ENCODE assay signal across 9 cellular contexts in the genomic region with DNA sequence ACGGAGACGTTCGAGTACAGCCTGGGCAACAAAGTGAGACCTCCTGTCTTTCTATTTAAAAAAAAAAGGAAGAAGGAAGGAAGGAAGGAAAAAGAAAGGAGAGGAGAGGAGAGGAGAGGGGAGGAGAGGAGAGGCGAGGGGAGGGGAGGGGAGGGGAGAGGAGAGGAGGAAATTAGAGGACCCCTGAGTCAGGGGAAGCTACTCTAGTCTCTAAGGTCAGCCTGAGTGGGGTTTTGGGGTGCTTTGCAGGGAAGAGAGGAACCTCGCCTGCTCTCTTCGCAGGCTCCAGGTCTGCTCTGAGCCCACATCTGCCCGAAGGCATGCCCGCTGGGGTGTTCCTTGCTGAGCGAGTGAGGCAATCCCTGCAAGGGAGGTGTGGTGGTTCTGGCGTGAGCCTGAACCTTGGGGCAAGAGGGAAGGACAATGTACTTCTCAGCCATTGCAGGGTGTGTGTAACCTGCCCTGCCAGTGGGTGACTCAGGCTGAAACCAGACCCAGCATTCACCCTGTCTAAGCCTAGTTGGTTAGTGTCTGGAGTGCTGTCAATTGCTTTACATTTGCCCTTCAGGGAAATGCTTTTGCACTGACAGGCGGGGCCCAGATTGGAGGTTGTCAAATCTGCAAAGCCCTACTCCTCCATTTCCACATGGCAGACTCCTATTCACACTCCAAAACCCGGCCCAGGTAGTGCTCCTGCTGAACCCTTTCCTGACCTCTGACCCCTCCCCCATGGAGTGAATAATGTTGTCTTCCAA. TPM values are rescaled to one million over a fixed set of nuclear protein-coding genes. Genes with fewer than 3 reads are reported as not detected.
DNase-seq lines count a peak whose midpoint lies in the region; ATAC-seq and TF ChIP-seq lines count a peak whose summit lies in the region.
"Had no signal": no experiment of that assay in that cellular context is flagged by ENCODE, and none has a peak within 500 bp of the region (broad histone marks: within the 10 kb centered on the region; RNA-seq: fewer than 3 reads in every experiment).

No MANE protein-coding gene starts in this region.

- intact Hi-C loops in spleen (cut with DNase I; ENCODE audit: low total_unique reads) = no loop called here

- H3K4me3 ChIP-seq in neural progenitor cell (no peak overlapping the region), spleen (no peak overlapping the region)

- peaks cover 33% of the 10 kb centered on the region for H3K27me3 Mint-ChIP-seq in HFFc6 (ENCODE audit: insufficient read depth)
- peaks cover 3% of the 10 kb centered on the region for H3K27me3 Mint-ChIP-seq in neural progenitor cell (ENCODE audit: insufficient read depth, low read depth)

- no peak overlapping the region for H3K4me2 ChIP-seq in neural progenitor cell

- 59 to 81% (median 74%) methylated on average over 10 to 12 of the region's 12 CpGs for WGBS in spleen, 5 donors

- H3K9me3 Mint-ChIP-seq in HFFc6 (no peaks in the 10 kb centered on the region), neural progenitor cell (no peaks in the 10 kb centered on the region)

- no peak overlapping the region for H2AFZ ChIP-seq in neural progenitor cell (replicated peaks)

- H3K36me3 Mint-ChIP-seq in HFFc6 (ENCODE audit: low read depth) = no peaks in the 10 kb centered on the region
- no peaks in the 10 kb centered on the region for H3K36me3 Mint-ChIP-seq in neural progenitor cell

- no peak overlapping the region for H3K27ac ChIP-seq in neural progenitor cell
- H3K27ac ChIP-seq in spleen = peak overlapping the region in 1 of 8 donors; percentile 20

- TF ChIP-seq CTCF in HFFc6 (IDR thresholded peaks at IDR 0.05) = no peak
- no peak for TF ChIP-seq CTCF in neural progenitor cell (IDR thresholded peaks at IDR 0.05)
- TF ChIP-seq CTCF in spleen (IDR thresholded peaks at IDR 0.05 in 8 of 11, conservative IDR thresholded peaks at IDR 0.05 in 3 of 11) = no peak

- H4K20me1 ChIP-seq in neural progenitor cell (ENCODE audit: low read depth) = no peaks in the 10 kb centered on the region

- H3K9ac ChIP-seq in neural progenitor cell = no peak overlapping the region

- H3F3A ChIP-seq in neural progenitor cell (ENCODE audit: low read depth) = no peaks in the 10 kb centered on the region

- H3K4me3 Mint-ChIP-seq in HFFc6 (no peak overlapping the region), neural progenitor cell (no peak overlapping the region)

- H3K4me1 Mint-ChIP-seq in HFFc6 (ENCODE audit: low read depth) (peaks cover 10% of the 10 kb centered on the region), neural progenitor cell (peaks cover 5% of the 10 kb centered on the region)

- H3K27me3 ChIP-seq in neural progenitor cell = no peaks in the 10 kb centered on the region
- peaks cover 0 to 52% (median 0%) of the 10 kb centered on the region in 7 donors for H3K27me3 ChIP-seq in spleen (replicated peaks in 1 of 7)

- H3K4me1 ChIP-seq in neural progenitor cell = no peaks in the 10 kb centered on the region
- H3K4me1 ChIP-seq in spleen = peaks cover 0 to 65% (median 16%) of the 10 kb centered on the region in 6 donors

- no peak for TF ChIP-seq POLR2A in spleen (IDR thresholded peaks at IDR 0.05)

- ATAC-seq in SK-N-SH treated with all-trans-retinoic acid at 6 μM for 48 hours (peak; percentile 92), HG03159 (IDR thresholded peaks at IDR 0.05; ENCODE audit: unreplicated experiment) (no peak)

- H3K9me3 ChIP-seq in neural progenitor cell (ENCODE audit: low read depth) = no peaks in the 10 kb centered on the region
- no peaks in the 10 kb centered on the region for H3K9me3 ChIP-seq in spleen

- H3K79me2 ChIP-seq in neural progenitor cell (ENCODE audit: low read depth) = no peaks in the 10 kb centered on the region

- H3K36me3 ChIP-seq in neural progenitor cell (no peaks in the 10 kb centered on the region), spleen (no peaks in the 10 kb centered on the region)

- peak; percentile 91 to 94 for DNase-seq in AML-193 (lab: John Stamatoyannopoulos, UW)
- DNase-seq in HFFc6 = peak; percentile 55
- DNase-seq in iPS-NIHi11 (ENCODE audit: low spot score) = peak; percentile 69
- no peak for DNase-seq in neural progenitor cell (ENCODE audit: low spot score)
- no peak for DNase-seq in spleen
- no peak for DNase-seq in NCI-H526 treated with DMSO at 0.1 percent for 48 hours (lab: John Stamatoyannopoulos, UW)
- DNase-seq: RPMI8226 had no signal

- H3K27ac Mint-ChIP-seq in HFFc6 = no peak overlapping the region
- no peak overlapping the region for H3K27ac Mint-ChIP-seq in neural progenitor cell

TF ChIP-seq in SK-N-SH treated with all-trans-retinoic acid at 6 μM for 48 hours, 23 proteins besides CTCF, POLR2A, EP300 and RAD21:
- peak; percentile 99 for TF ChIP-seq ZFP3 (CRISPR knock-in tag; IDR thresholded peaks at IDR 0.05)
- TF ChIP-seq ESRRG (CRISPR knock-in tag; IDR thresholded peaks at IDR 0.05) = no peak
TF ChIP-seq in SK-N-SH treated with all-trans-retinoic acid at 6 μM for 48 hours: peak in this region for 1.

RNA-seq across cellular contexts. Expression of gene MMP9, which starts 15.3 kb away (rescaled TPM):
- not detected for total RNA-seq in HFFc6 (2021; fragmentation: NEBNext Ultra II Directional; extraction: Animal tissue kit (Norgen Biotek cat#: 25700))
- total RNA-seq in neural progenitor cell (ENCODE audit: low replicate concordance) (0.15 TPM in 1 of 2 replicates, not detected in the other), spleen (100 to 1,000 TPM in 5 of 7 donors, 10 to 100 TPM in 2; 75.2 to 295 (median 168) TPM)
- polyA plus RNA-seq in spleen = 10 to 100 TPM; 33.3 to 49.7 (median 37.1) TPM

RNA-seq across cellular contexts. Expression of gene ZNF335, which starts 21.4 kb away (rescaled TPM):
- total RNA-seq in HFFc6 (2021; fragmentation: NEBNext Ultra II Directional; extraction: Animal tissue kit (Norgen Biotek cat#: 25700)) = 10 to 100 TPM; 13.1 to 14.6 (median 13.5) TPM
- 7.2 and 17.4 TPM in 2 replicates for total RNA-seq in neural progenitor cell (ENCODE audit: low replicate concordance)
- total RNA-seq in spleen = 10 to 100 TPM; 25.9 to 46.3 (median 33.8) TPM
- 10 to 100 TPM in 2 of 3 donors, 1 to 10 TPM in 1; 8.2 to 17.9 (median 17.8) TPM for polyA plus RNA-seq in spleen

RNA-seq across cellular contexts. Expression of gene SLC12A5, which starts 35.6 kb away (rescaled TPM):
- under 1 TPM in 5 of 6 experiments, not detected in 1; 0.18 to 0.82 (median 0.52) TPM for total RNA-seq in HFFc6 (2021; fragmentation: NEBNext Ultra II Directional; extraction: Animal tissue kit (Norgen Biotek cat#: 25700))
- total RNA-seq in neural progenitor cell (ENCODE audit: low replicate concordance) (0.37 and 0.77 TPM in 2 replicates), spleen (1 to 10 TPM in 5 of 7 donors, under 1 TPM in 2; 0.20 to 4.0 (median 2.5) TPM)
- 1 to 10 TPM; 1.8 to 8.7 (median 4.1) TPM for polyA plus RNA-seq in spleen

RNA-seq across cellular contexts. Expression of gene PCIF1, which starts 58.9 kb away (rescaled TPM):
- 10 to 100 TPM; 14.8 to 23.1 (median 19.5) TPM for total RNA-seq in HFFc6 (2021; fragmentation: NEBNext Ultra II Directional; extraction: Animal tissue kit (Norgen Biotek cat#: 25700))
- 9.5 and 24.5 TPM in 2 replicates for total RNA-seq in neural progenitor cell (ENCODE audit: low replicate concordance)
- total RNA-seq in spleen = 10 to 100 TPM; 41.2 to 61.9 (median 52.4) TPM
- polyA plus RNA-seq in spleen = 10 to 100 TPM; 25.1 to 33.8 (median 31.0) TPM

Comparison
In these comparisons a context has a peak if more than half of its experiments do, and no peak if none do; other contexts are left out.
1. DNase-seq: peak in AML-193 (2 of 2), HFFc6 (single experiment) and iPS-NIHi11 (single experiment); none in neural progenitor cell (single experiment), spleen (single experiment) and NCI-H526 treated with DMSO at 0.1 percent for 48 hours (single experiment).
2. RNA of gene MMP9, which starts 15.3 kb away (total RNA-seq): 75.2 to 295 TPM in spleen; not detected in HFFc6 and 0.15 TPM in neural progenitor cell; every median in the first group is over 10 times any median in the second.